Comparison of ENCODE assay signal across 23 cellular contexts in the genomic region with DNA sequence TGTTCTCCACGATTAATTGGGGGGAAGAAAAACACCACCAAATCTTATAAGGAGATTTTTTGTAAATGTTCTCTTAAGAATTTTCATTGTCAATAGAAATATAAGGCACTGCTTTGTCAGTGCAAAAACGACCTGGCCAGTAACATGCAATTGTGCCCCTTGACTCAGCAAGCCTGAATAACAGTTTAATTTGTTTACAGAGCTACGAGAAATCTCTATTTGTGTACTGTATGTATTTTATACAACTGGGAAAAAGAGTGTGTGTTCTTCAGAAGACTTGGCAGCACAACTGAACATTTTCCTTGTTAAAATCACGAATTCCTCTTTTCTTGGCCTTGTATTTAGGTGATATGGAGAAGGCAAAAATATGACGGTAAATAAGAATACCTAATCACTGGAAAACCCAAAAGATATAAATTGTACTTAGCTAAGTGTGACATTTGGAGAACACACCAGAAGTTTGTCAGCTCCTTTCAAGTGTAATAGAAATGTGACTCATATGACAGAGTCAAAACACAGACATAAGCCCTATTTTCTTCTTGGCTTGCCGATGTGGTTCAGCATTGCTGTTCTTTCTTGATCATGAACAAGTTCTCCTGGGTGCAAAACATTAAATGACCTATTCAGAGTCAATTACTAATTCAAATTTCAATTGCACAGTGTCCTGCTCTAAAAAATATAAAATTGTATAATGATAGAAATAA.
DNase-seq lines count a peak whose midpoint lies in the region; ATAC-seq and TF ChIP-seq lines count a peak whose summit lies in the region.
"Had no signal": no experiment of that assay in that cellular context is flagged by ENCODE, and none has a peak within 500 bp of the region (broad histone marks: within the 10 kb centered on the region; RNA-seq: fewer than 3 reads in every experiment).

No MANE protein-coding gene starts in this region.

- no peak overlapping the region for H3K4me3 ChIP-seq in OCI-LY3 (ENCODE audit: low read length)
- no peak overlapping the region for H3K4me3 ChIP-seq in fibroblast of lung (replicated peaks in 1 of 4; ENCODE audit: control extremely low read depth in 1 of 4, insufficient read depth in 1 of 4, low read depth in 3 of 4, low read length in 4 of 4)
- H3K4me3 ChIP-seq: BLaER1 treated with 17β-estradiol and CSF1 and Interleukin-3, amounts not matched to agents 10 nM and 100 nM; SJCRH30 had no signal

- no peaks in the 10 kb centered on the region for H3K36me3 ChIP-seq in OCI-LY3 (replicated peaks; ENCODE audit: low read depth, low read length)
- no peaks in the 10 kb centered on the region for H3K36me3 ChIP-seq in fibroblast of lung (ENCODE audit: control insufficient read depth, insufficient read depth, low read length)
- H3K36me3 ChIP-seq: BLaER1 treated with 17β-estradiol and CSF1 and Interleukin-3, amounts not matched to agents 10 nM and 100 nM; SJCRH30 had no signal

- DNase-seq in Right ventricle myocardium superior (no peak), cardiac septum (ENCODE audit: low spot score) (no peak), fibroblast of lung (ENCODE audit: low read depth in 2 of 2) (peak; percentile 21 to 35), NCI-H526 (lab: John Stamatoyannopoulos, UW) (no peak), NK-92 (lab: John Stamatoyannopoulos, UW; ENCODE audit: unreplicated experiment) (no peak)
- no peak for DNase-seq in activated CD8-positive, alpha-beta T cell treated with anti-CD3 and anti-CD28 coated beads for 36 hours
- DNase-seq: 8988T; DMS 273 treated with DMSO at 0.1 percent for 48 hours; EL; H7; NCI-H1048; NCI-H1436 treated with DMSO at 0.1 percent for 48 hours; NCI-H2029 treated with DMSO at 0.1 percent for 48 hours; NCI-H526 treated with DMSO at 0.1 percent for 48 hours; NK-92 treated with Interleukin-12 subunit alpha and Interleukin-12 subunit beta, amount 100 ng/mL, for 24 hours; OCI-M1; RPMI8226; SJCRH30; SW 1271 had no signal

- H3K4me3 Mint-ChIP-seq in activated CD8-positive, alpha-beta T cell treated with anti-CD3 and anti-CD28 coated beads for 36 hours = no peak overlapping the region

- ATAC-seq in Right ventricle myocardium superior (ENCODE audit: poor library complexity) (peak; percentile 75), HG02981 (IDR thresholded peaks at IDR 0.05; ENCODE audit: unreplicated experiment) (no peak)
- no peak for ATAC-seq in activated CD8-positive, alpha-beta T cell treated with anti-CD3 and anti-CD28 coated beads for 36 hours

- H3K9me3 Mint-ChIP-seq in activated CD8-positive, alpha-beta T cell treated with anti-CD3 and anti-CD28 coated beads for 36 hours = peaks cover 2% of the 10 kb centered on the region

- POLR2A ChIA-PET in activated CD8-positive, alpha-beta T cell treated with anti-CD3 and anti-CD28 coated beads for 36 hours (lab: Charles Lee) = no interaction called here

- H3K27ac ChIP-seq in OCI-LY3 (ENCODE audit: low read length) (no peak overlapping the region), fibroblast of lung (ENCODE audit: insufficient read depth, low read length) (no peak overlapping the region)
- H3K27ac ChIP-seq: BLaER1 treated with 17β-estradiol and CSF1 and Interleukin-3, amounts not matched to agents 10 nM and 100 nM; HL-60; SJCRH30 had no signal

- H3K27ac Mint-ChIP-seq in activated CD8-positive, alpha-beta T cell treated with anti-CD3 and anti-CD28 coated beads for 36 hours = no peak overlapping the region

- H4K20me1 ChIP-seq in OCI-LY3 (ENCODE audit: insufficient read depth, low read length) (no peaks in the 10 kb centered on the region), fibroblast of lung (ENCODE audit: control insufficient read depth, extremely low read depth, insufficient read depth, low read length) (no peaks in the 10 kb centered on the region)
- H4K20me1 ChIP-seq: BLaER1 treated with 17β-estradiol and CSF1 and Interleukin-3, amounts not matched to agents 10 nM and 100 nM had no signal

- no peaks in the 10 kb centered on the region for H3K27me3 Mint-ChIP-seq in activated CD8-positive, alpha-beta T cell treated with anti-CD3 and anti-CD28 coated beads for 36 hours

- H3K79me2 ChIP-seq in OCI-LY3 (ENCODE audit: low read length) (no peaks in the 10 kb centered on the region), fibroblast of lung (ENCODE audit: control insufficient read depth, insufficient read depth, low read length) (no peaks in the 10 kb centered on the region)

- H3K9me3 ChIP-seq in OCI-LY3 (ENCODE audit: insufficient read depth, low read length) (no peaks in the 10 kb centered on the region), fibroblast of lung (ENCODE audit: control insufficient read depth, insufficient read depth, low read depth, low read length) (no peaks in the 10 kb centered on the region)
- H3K9me3 ChIP-seq: BLaER1 treated with 17β-estradiol and CSF1 and Interleukin-3, amounts not matched to agents 10 nM and 100 nM; SJCRH30 had no signal

- H3K4me1 Mint-ChIP-seq in activated CD8-positive, alpha-beta T cell treated with anti-CD3 and anti-CD28 coated beads for 36 hours (ENCODE audit: low read depth) = no peaks in the 10 kb centered on the region

- CTCF ChIA-PET in activated CD8-positive, alpha-beta T cell treated with anti-CD3 and anti-CD28 coated beads for 36 hours (lab: Charles Lee) = no interaction called here

- H3K36me3 Mint-ChIP-seq in activated CD8-positive, alpha-beta T cell treated with anti-CD3 and anti-CD28 coated beads for 36 hours (ENCODE audit: low read depth) = no peaks in the 10 kb centered on the region

- no peak for TF ChIP-seq CTCF in OCI-LY3 (IDR thresholded peaks at IDR 0.05; ENCODE audit: low read depth, low read length)
- TF ChIP-seq CTCF in fibroblast of lung (conservative IDR thresholded peaks at IDR 0.05 in 1 of 2, IDR thresholded peaks at IDR 0.05 in 1 of 2; ENCODE audit: low read depth in 1 of 2, low read length in 2 of 2) = no peak
- no peak for TF ChIP-seq CTCF in activated CD8-positive, alpha-beta T cell treated with anti-CD3 and anti-CD28 coated beads for 36 hours (IDR thresholded peaks at IDR 0.05)

- peak overlapping the region; percentile 61; the same call in 1 of the 2 replicates for H2AFZ ChIP-seq in OCI-LY3 (ENCODE audit: low read depth, low read length)
- peak overlapping the region; percentile 7 for H2AFZ ChIP-seq in fibroblast of lung (ENCODE audit: low read length)

- H3K9ac ChIP-seq in OCI-LY3 (ENCODE audit: low read length) (no peak overlapping the region), fibroblast of lung (ENCODE audit: insufficient read depth, low read length) (no peak overlapping the region)
- H3K9ac ChIP-seq: BLaER1 treated with 17β-estradiol and CSF1 and Interleukin-3, amounts not matched to agents 10 nM and 100 nM had no signal

- H3K4me1 ChIP-seq in OCI-LY3 (ENCODE audit: low read length) = no peaks in the 10 kb centered on the region
- no peaks in the 10 kb centered on the region for H3K4me1 ChIP-seq in fibroblast of lung (ENCODE audit: control insufficient read depth, extremely low read depth, insufficient read depth, low read length)
- H3K4me1 ChIP-seq: BLaER1 treated with 17β-estradiol and CSF1 and Interleukin-3, amounts not matched to agents 10 nM and 100 nM; SJCRH30 had no signal

- H3K4me2 ChIP-seq in OCI-LY3 (ENCODE audit: low read length) = no peak overlapping the region
- peak overlapping the region; percentile 15 for H3K4me2 ChIP-seq in fibroblast of lung (ENCODE audit: extremely low read depth, insufficient read depth, low read length)
- H3K4me2 ChIP-seq: BLaER1 treated with 17β-estradiol and CSF1 and Interleukin-3, amounts not matched to agents 10 nM and 100 nM had no signal

- H3K27me3 ChIP-seq in OCI-LY3 (ENCODE audit: low read depth, low read length) = no peaks in the 10 kb centered on the region
- H3K27me3 ChIP-seq in fibroblast of lung (ENCODE audit: control insufficient read depth, insufficient read depth, low read length) = no peaks in the 10 kb centered on the region
- H3K27me3 ChIP-seq: BLaER1 treated with 17β-estradiol and CSF1 and Interleukin-3, amounts not matched to agents 10 nM and 100 nM; SJCRH30 had no signal

- intact Hi-C loops in Right ventricle myocardium superior (cut with DNase I) = no loop called here
- intact Hi-C loops in cardiac septum (cut with DNase I) = no loop called here
- intact Hi-C loops in activated CD8-positive, alpha-beta T cell treated with anti-CD3 and anti-CD28 coated beads for 36 hours (cut with micrococcal nuclease) = no loop called here

Comparison
In these comparisons a context has a peak if more than half of its experiments do, and no peak if none do; other contexts are left out.
1. DNase-seq: peak in fibroblast of lung (2 of 2); none in Right ventricle myocardium superior (single experiment), cardiac septum (single experiment), NCI-H526 (0 of 2), activated CD8-positive, alpha-beta T cell treated with anti-CD3 and anti-CD28 coated beads for 36 hours (single experiment) and NK-92 (single experiment).